20 cellular contexts compared by ENCODE assay signal in the genomic region with DNA sequence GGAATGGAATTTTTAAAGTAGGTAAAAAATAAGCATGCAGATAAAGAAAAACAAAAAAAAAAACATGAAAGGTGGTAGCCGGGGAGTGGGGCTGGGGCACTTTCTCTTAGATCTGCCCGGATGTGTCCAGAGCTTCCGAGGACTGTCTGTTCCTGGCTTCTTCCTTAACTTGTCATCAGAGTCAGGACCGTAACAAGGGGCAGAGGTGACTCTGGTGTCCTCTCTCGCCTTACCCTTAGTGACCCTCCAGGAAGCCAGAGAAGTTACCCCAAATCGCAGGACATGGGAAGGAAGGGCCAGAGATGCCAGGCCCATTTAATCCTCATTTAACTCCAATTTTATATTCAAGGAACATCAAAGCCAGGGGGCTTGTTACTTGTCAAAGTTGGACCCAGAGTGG.
"Had no signal": no experiment of that assay in that cellular context is flagged by ENCODE, and none has a peak within 500 bp of the region (broad histone marks: within the 10 kb centered on the region; RNA-seq: fewer than 3 reads in every experiment).

No MANE protein-coding gene starts in this region.

- H3K27me3 ChIP-seq: neural progenitor cell, ovary, right lobe of liver, spleen, suprapubic skin, thyroid gland, upper lobe of left lung, uterus had no signal

- H3K4me1 Mint-ChIP-seq: mesothelial cell of epicardium, natural killer cell had no signal

- DNase-seq: cortex of kidney; effector memory CD4-positive, alpha-beta T cell; immature natural killer cell; left ventricle myocardium inferior; lower lobe of right lung; natural killer cell; nucleus accumbens; ovary; retina; right lobe of liver; spleen; stimulated activated naive CD4-positive, alpha-beta T cell treated with Interleukin-2 at 50 U/mL for 16 hours; thyroid gland; upper lobe of left lung; uterus had no signal

- H3K36me3 ChIP-seq: neural progenitor cell, ovary, uterus had no signal

- H3K4me3 ChIP-seq: left ventricle myocardium inferior, lower lobe of right lung, neural progenitor cell, ovary, right lobe of liver, spleen, suprapubic skin, thyroid gland, upper lobe of left lung, uterus had no signal

- H3K9me3 ChIP-seq: left ventricle myocardium inferior, lower lobe of right lung, ovary, right lobe of liver, spleen, suprapubic skin, thyroid gland, upper lobe of left lung, uterus had no signal

- H3K9me3 Mint-ChIP-seq: immature natural killer cell, memory B cell, mesothelial cell of epicardium, natural killer cell, neural progenitor cell had no signal

- H3K9ac ChIP-seq: neural progenitor cell had no signal

- H3K4me1 ChIP-seq: left ventricle myocardium inferior, lower lobe of right lung, neural progenitor cell, right lobe of liver, spleen, suprapubic skin, upper lobe of left lung, uterus had no signal

- H3K27me3 Mint-ChIP-seq: memory B cell had no signal

- ATAC-seq: esophagus mucosa, lower lobe of right lung, natural killer cell had no signal

- H3K27ac Mint-ChIP-seq: memory B cell, mesothelial cell of epicardium, natural killer cell, neural progenitor cell had no signal

- H3K27ac ChIP-seq: left ventricle myocardium inferior, lower lobe of right lung, neural progenitor cell, right lobe of liver, spleen, suprapubic skin, upper lobe of left lung, uterus had no signal

- H3K4me3 Mint-ChIP-seq: immature natural killer cell, memory B cell, mesothelial cell of epicardium, natural killer cell, neural progenitor cell had no signal
